ENCODE assay signal across 25 cellular contexts in genomic region chrX:106263817-106264216, GRCh38.
DNase-seq lines count a peak whose midpoint lies in the region; ATAC-seq, FAIRE-seq and TF ChIP-seq lines count a peak whose summit lies in the region.
"Had no signal": no experiment of that assay in that cellular context is flagged by ENCODE, and none has a peak within 500 bp of the region (broad histone marks: within the 10 kb centered on the region; RNA-seq: fewer than 3 reads in every experiment).

No MANE protein-coding gene starts in this region.

- CTCF ChIA-PET in HCT116 (lab: Charles Lee) (no interaction called here), PC-3 (lab: Charles Lee) (interaction anchor here (0.6 kb wide), 1 partner anchor 167 kb away, joined by 4 read pairs; no protein-coding TSS in a partner anchor), mammary epithelial cell (lab: Charles Lee; ENCODE audit: low non-redundant PET) (no interaction called here)

- POLR2A ChIA-PET in HCT116 (lab: Charles Lee) = no interaction called here
- POLR2A ChIA-PET in PC-3 (lab: Charles Lee; ENCODE audit: unreplicated experiment) = no interaction called here

- no peak overlapping the region for H4K91ac ChIP-seq in H9 (ENCODE audit: insufficient read length, low read depth, low read length)

- peaks cover 2% of the 10 kb centered on the region; the same call in 1 of the 2 replicates for H3K27me3 Mint-ChIP-seq in H9 (ENCODE audit: low read depth)
- H3K27me3 Mint-ChIP-seq: central memory CD8-positive, alpha-beta T cell; progenitor cell of endocrine pancreas had no signal

- H4K20me1 ChIP-seq in HCT116 (ENCODE audit: insufficient read depth) (no peaks in the 10 kb centered on the region), PC-3 (ENCODE audit: low read length) (no peaks in the 10 kb centered on the region), mammary epithelial cell (ENCODE audit: insufficient read depth, low read length) (no peaks in the 10 kb centered on the region), H9 (ENCODE audit: control insufficient read depth, insufficient read depth, insufficient read length) (no peaks in the 10 kb centered on the region)

- H4K8ac ChIP-seq in H9 (replicated peaks; ENCODE audit: insufficient read length, low read depth, low read length) = no peak overlapping the region

- TF ChIP-seq POLR2A in HCT116 (IDR thresholded peaks at IDR 0.05; ENCODE audit: borderline replicate concordance, extremely low read depth, insufficient read depth, insufficient read length) = no peak

- no peaks in the 10 kb centered on the region for H3K4me1 Mint-ChIP-seq in H9
- H3K4me1 Mint-ChIP-seq: central memory CD8-positive, alpha-beta T cell; stimulated activated effector memory CD8-positive, alpha-beta T cell treated with anti-CD3 and anti-CD28 coated beads, Interleukin-12 subunit alpha, Interleukin-12 subunit beta, amount 100 ng/mL, for 72 hours had no signal

- H4K5ac ChIP-seq in H9 (ENCODE audit: insufficient read length, low read depth, low read length) = no peak overlapping the region

- RAD21 ChIA-PET in HCT116 (lab: Charles Lee; ENCODE audit: low non-redundant PET in 1 of 2, low total read pairs in 2 of 2, uncharacterized antibody in 2 of 2, unreplicated experiment in 2 of 2) = no interaction called here

- no peak overlapping the region for H3K4me3 Mint-ChIP-seq in H9
- H3K4me3 Mint-ChIP-seq: central memory CD8-positive, alpha-beta T cell; stimulated activated effector memory CD8-positive, alpha-beta T cell treated with anti-CD3 and anti-CD28 coated beads, Interleukin-12 subunit alpha, Interleukin-12 subunit beta, amount 100 ng/mL, for 72 hours had no signal

- H3K4ac ChIP-seq in H9 (ENCODE audit: low read depth, low read length) = no peak overlapping the region

- no peak for FAIRE-seq in GM19239 (lab: Jason Lieb, UNC)
- FAIRE-seq: endothelial cell of umbilical vein, keratinocyte had no signal

- H2BK15ac ChIP-seq in H9 (ENCODE audit: low read depth, low read length) = no peak overlapping the region

- no peak overlapping the region for H2BK12ac ChIP-seq in H9 (ENCODE audit: insufficient read length, low read depth, low read length)

- no peaks in the 10 kb centered on the region for H3K79me1 ChIP-seq in H9 (ENCODE audit: insufficient read depth, low read depth, low read length, poor library complexity, severe bottlenecking)

- no peaks in the 10 kb centered on the region for H3K9me2 ChIP-seq in HCT116 (ENCODE audit: insufficient read depth)
- no peaks in the 10 kb centered on the region for H3K9me2 ChIP-seq in PC-3 (replicated peaks; ENCODE audit: low read length)

- TF ChIP-seq RAD21 in HCT116 (IDR thresholded peaks at IDR 0.05; ENCODE audit: low read depth) = no peak

- H3K14ac ChIP-seq in H9 (ENCODE audit: insufficient read depth, low read length) = no peak overlapping the region

- no peak overlapping the region for H3K18ac ChIP-seq in H9 (ENCODE audit: insufficient read length, low read depth, low read length)

- H3K4me3 ChIP-seq in HCT116 (replicated peaks in 1 of 2; ENCODE audit: low read depth in 1 of 2, low read length in 2 of 2) (no peak overlapping the region), PC-3 (ENCODE audit: low read length) (no peak overlapping the region), mammary epithelial cell (replicated peaks in 1 of 3; ENCODE audit: insufficient read depth in 1 of 3, low read depth in 2 of 3, low read length in 3 of 3) (no peak overlapping the region)
- H3K4me3 ChIP-seq: dorsolateral prefrontal cortex, gastroesophageal sphincter, lung, skin epidermis had no signal

- no peaks in the 10 kb centered on the region for H3K79me2 ChIP-seq in HCT116 (ENCODE audit: insufficient read depth, low read length)
- no peaks in the 10 kb centered on the region for H3K79me2 ChIP-seq in PC-3 (ENCODE audit: low read length)
- H3K79me2 ChIP-seq in mammary epithelial cell (ENCODE audit: insufficient read depth, low read length) = no peaks in the 10 kb centered on the region
- no peaks in the 10 kb centered on the region for H3K79me2 ChIP-seq in H9 (ENCODE audit: insufficient read depth, low read length)

- no peak overlapping the region for H3K56ac ChIP-seq in H9 (ENCODE audit: insufficient read length, low read depth, low read length)

- no peak overlapping the region for H3K9ac ChIP-seq in HCT116 (ENCODE audit: low read length)
- no peak overlapping the region for H3K9ac ChIP-seq in PC-3 (ENCODE audit: low read length)
- H3K9ac ChIP-seq in mammary epithelial cell (ENCODE audit: insufficient read depth, low read length) = no peak overlapping the region
- no peak overlapping the region for H3K9ac ChIP-seq in H9 (ENCODE audit: extremely low read depth, insufficient read length, low read length)

- H3K4me2 ChIP-seq in HCT116 (ENCODE audit: low read length) = no peak overlapping the region
- H3K4me2 ChIP-seq in PC-3 (ENCODE audit: low read length) = peak overlapping the region; percentile 37
- no peak overlapping the region for H3K4me2 ChIP-seq in mammary epithelial cell (ENCODE audit: insufficient read depth, low read depth, low read length)
- H3K4me2 ChIP-seq in H9 (ENCODE audit: insufficient read depth, insufficient read length, low read length) = no peak overlapping the region

- H2AK5ac ChIP-seq in H9 (ENCODE audit: insufficient read length, low read length) = no peak overlapping the region

- no peak overlapping the region for H2BK5ac ChIP-seq in H9 (ENCODE audit: insufficient read length, low read length)

- ATAC-seq in HCT116 (no peak), PC-3 (peak; percentile 75), GM18498 (IDR thresholded peaks at IDR 0.05; ENCODE audit: unreplicated experiment) (no peak)
- ATAC-seq: gastroesophageal sphincter; Right ventricle myocardium inferior; stimulated activated effector memory CD8-positive, alpha-beta T cell treated with anti-CD3 and anti-CD28 coated beads, Interleukin-12 subunit alpha, Interleukin-12 subunit beta, amount 100 ng/mL, for 72 hours had no signal

- H2AFZ ChIP-seq in HCT116 (ENCODE audit: low read depth, low read length, poor library complexity, severe bottlenecking) (peak overlapping the region; percentile 16), PC-3 (ENCODE audit: low read length) (0 out of 2 replicates have a peak overlapping the region, but pooled peaks have one; percentile 34), mammary epithelial cell (ENCODE audit: low read depth, low read length) (no peak overlapping the region), H9 (ENCODE audit: low read length) (no peak overlapping the region)

- no peak overlapping the region for H3K27ac ChIP-seq in HCT116 (ENCODE audit: low read depth, low read length)
- no peak overlapping the region for H3K27ac ChIP-seq in PC-3 (ENCODE audit: low read length)
- H3K27ac ChIP-seq in mammary epithelial cell (ENCODE audit: insufficient read depth, low read depth, low read length) = no peak overlapping the region
- H3K27ac ChIP-seq in H9 (ENCODE audit: insufficient read length, low read depth, low read length) = no peak overlapping the region
- H3K27ac ChIP-seq: C4-2B, dorsolateral prefrontal cortex, gastroesophageal sphincter, skin epidermis had no signal

- H3K36me3 ChIP-seq in HCT116 (ENCODE audit: control insufficient read depth in 1 of 2, insufficient read depth in 2 of 2, low read length in 2 of 2) (no peaks in the 10 kb centered on the region), PC-3 (ENCODE audit: low read depth, low read length) (no peaks in the 10 kb centered on the region), mammary epithelial cell (ENCODE audit: insufficient read depth, low read length) (no peaks in the 10 kb centered on the region)
- H3K36me3 ChIP-seq: gastroesophageal sphincter had no signal

- intact Hi-C loops in HCT116 (cut with micrococcal nuclease) (no loop called here), PC-3 (cut with micrococcal nuclease) (loop anchor here (10.0 kb wide), 1 partner anchor 59 kb away; no protein-coding TSS in a partner anchor), mammary epithelial cell (cut with micrococcal nuclease) (no loop called here)

- H3K36me3 Mint-ChIP-seq in H9 (ENCODE audit: insufficient read depth in 1 of 3, low read depth in 3 of 3) = peaks cover 0 to 11% (median 0%) of the 10 kb centered on the region in 3 experiments; a peak in 3 of 7 replicates
- H3K36me3 Mint-ChIP-seq: stimulated activated effector memory CD8-positive, alpha-beta T cell treated with anti-CD3 and anti-CD28 coated beads, Interleukin-12 subunit alpha, Interleukin-12 subunit beta, amount 100 ng/mL, for 72 hours had no signal

- H3K9me3 Mint-ChIP-seq in H9 = peaks cover 55 to 56% of the 10 kb centered on the region in 2 experiments

- H3F3A ChIP-seq in PC-3 (ENCODE audit: low read length, unreplicated experiment) = no peaks in the 10 kb centered on the region

- no TSS peak for BruUV-seq in HCT116 (replicated peaks; lab: Mats Ljungman, UMichigan)
- no TSS peak for BruUV-seq in PC-3 (replicated peaks; lab: Mats Ljungman, UMichigan)
- no TSS peak for BruUV-seq in mammary epithelial cell (replicated peaks; lab: Mats Ljungman, UMichigan)

- H3K27me3 ChIP-seq in HCT116 (ENCODE audit: insufficient read depth, low read length) (no peaks in the 10 kb centered on the region), PC-3 (ENCODE audit: low read length) (no peaks in the 10 kb centered on the region), mammary epithelial cell (ENCODE audit: insufficient read depth, low read length) (no peaks in the 10 kb centered on the region), H9 (ENCODE audit: insufficient read depth, low read length) (no peaks in the 10 kb centered on the region)
- H3K27me3 ChIP-seq: gastroesophageal sphincter had no signal

- WGBS in mammary epithelial cell (ENCODE audit: low coverage, missing lambda C conversion rate) = 12% methylated on average over 3 of the region's 3 CpGs
- no CpG with 5 or more reads among the region's 3 CpGs for WGBS in H9 (ENCODE audit: extremely low coverage, insufficient read length, low lambda C conversion rate)

- no peak overlapping the region for H3T11ph ChIP-seq in H9 (ENCODE audit: low read length)

- TF ChIP-seq CTCF in HCT116 (IDR thresholded peaks at IDR 0.05 in 2 of 3, conservative IDR thresholded peaks at IDR 0.05 in 1 of 3; ENCODE audit: borderline replicate concordance in 1 of 3, insufficient read depth in 1 of 3, low read depth in 2 of 3, low read length in 2 of 3) (no peak), PC-3 (conservative IDR thresholded peaks at IDR 0.05; ENCODE audit: low read depth, low read length) (no peak), mammary epithelial cell (conservative IDR thresholded peaks at IDR 0.05 in 1 of 2, IDR thresholded peaks at IDR 0.05 in 1 of 2; ENCODE audit: extremely low read depth in 1 of 2, insufficient read depth in 1 of 2, low read depth in 1 of 2, low read length in 2 of 2) (no peak), H9 (conservative IDR thresholded peaks at IDR 0.05) (no peak)

- H3K9me3 ChIP-seq in HCT116 (ENCODE audit: control insufficient read depth in 1 of 2, insufficient read depth in 1 of 2, low read depth in 1 of 2, low read length in 2 of 2) (no peaks in the 10 kb centered on the region), PC-3 (ENCODE audit: low read length) (no peaks in the 10 kb centered on the region), mammary epithelial cell (replicated peaks; ENCODE audit: insufficient read depth, low read length) (peaks cover 2% of the 10 kb centered on the region), H9 (ENCODE audit: control insufficient read depth, low read depth, low read length) (peaks cover 14% of the 10 kb centered on the region)
- H3K9me3 ChIP-seq: gastroesophageal sphincter had no signal

- dilution Hi-C loops in mammary epithelial cell (cut with HindIII; ENCODE audit: low sequenced_read_pairs) = no loop called here

- H3K27ac Mint-ChIP-seq in H9 = no peak overlapping the region
- H3K27ac Mint-ChIP-seq: progenitor cell of endocrine pancreas; stimulated activated effector memory CD8-positive, alpha-beta T cell treated with anti-CD3 and anti-CD28 coated beads, Interleukin-12 subunit alpha, Interleukin-12 subunit beta, amount 100 ng/mL, for 72 hours had no signal

- H3K23ac ChIP-seq in H9 (ENCODE audit: insufficient read length, low read depth, low read length) = no peak overlapping the region

- no peaks in the 10 kb centered on the region for H3K23me2 ChIP-seq in H9 (ENCODE audit: insufficient read length, low read depth, low read length, poor library complexity, severe bottlenecking)

- no peak overlapping the region for H2BK120ac ChIP-seq in H9 (ENCODE audit: low read depth, low read length, poor library complexity, severe bottlenecking)

- DNase-seq in HCT116 (ENCODE audit: low read depth, low spot score) (no peak), PC-3 (peak; percentile 69), mammary epithelial cell (peak; percentile 69), kidney tubule cell (ENCODE audit: low spot score) (peak; percentile 49), H9 (no peak), GM19239 (ENCODE audit: insufficient read length, low spot score) (no peak), DMS 273 (lab: John Stamatoyannopoulos, UW; ENCODE audit: unreplicated experiment) (no peak)
- DNase-seq: activated T-cell treated with anti-CD3 and anti-CD28 coated beads, Interleukin-2, amount 50 U/mL, for 1 hour; Calu3; dorsolateral prefrontal cortex; NCI-H1436 treated with DMSO at 0.1 percent for 48 hours; NCI-H2171 treated with DMSO at 0.1 percent for 48 hours; NCI-H526 treated with DMSO at 0.1 percent for 48 hours; stimulated activated CD4-positive, alpha-beta T cell treated with anti-CD3 and anti-CD28 coated beads, Interleukin-2, amount 100 ng/mL, for 24 hours had no signal

- in situ Hi-C loops in mammary epithelial cell (cut with MboI; ENCODE audit: low sequenced_read_pairs in 2 of 2) = no loop called here

- H3K4me1 ChIP-seq in HCT116 (ENCODE audit: control insufficient read depth in 1 of 2, insufficient read depth in 2 of 2, low read length in 2 of 2) = peaks cover 0 to 7% of the 10 kb centered on the region in 2 experiments; a peak in 1 of 4 replicates
- H3K4me1 ChIP-seq in PC-3 (ENCODE audit: insufficient read depth, low read length) = peaks cover 12% of the 10 kb centered on the region; the same call in 1 of the 2 replicates
- H3K4me1 ChIP-seq in mammary epithelial cell (ENCODE audit: insufficient read depth, low read length) = peaks cover 3% of the 10 kb centered on the region
- no peaks in the 10 kb centered on the region for H3K4me1 ChIP-seq in H9 (ENCODE audit: insufficient read depth, low read length)
- H3K4me1 ChIP-seq: gastroesophageal sphincter had no signal

- H2BK20ac ChIP-seq in H9 (ENCODE audit: low read depth, low read length, poor library complexity, severe bottlenecking) = no peak overlapping the region

Comparison
In these comparisons a context has a peak if more than half of its experiments do, and no peak if none do; other contexts are left out.
1. DNase-seq: peak in PC-3 (single experiment), mammary epithelial cell (single experiment) and kidney tubule cell (single experiment); none in HCT116 (single experiment), H9 (single experiment), GM19239 (single experiment) and DMS 273 (single experiment).
2. H2AFZ ChIP-seq: peak in HCT116 (single experiment) and PC-3 (single experiment); none in mammary epithelial cell (single experiment) and H9 (single experiment).